ENCODE assay signal across 1 cellular context in the genomic region with DNA sequence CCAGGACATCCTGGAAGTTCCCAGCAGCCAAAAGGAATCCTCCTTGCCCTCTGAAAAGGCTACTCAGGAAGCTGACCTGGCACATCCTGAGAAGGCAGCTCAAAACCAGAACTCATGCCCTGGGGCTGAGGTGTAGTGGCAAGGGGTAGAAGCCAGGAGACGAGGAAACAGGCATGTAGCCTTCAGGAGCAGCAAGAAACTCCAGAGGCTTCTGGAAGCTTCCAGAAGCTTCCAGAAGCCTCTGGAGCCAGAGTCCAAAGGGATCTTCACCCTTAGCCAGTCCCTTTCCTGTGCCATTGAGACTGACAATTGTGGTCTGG.
TF ChIP-seq lines count a peak whose summit lies in the region.

No MANE protein-coding gene starts in this region.

TF ChIP-seq in GM12878, 131 proteins besides CTCF, POLR2A, EP300 and RAD21 (continued from another document):
- TF ChIP-seq, protein P1, sequence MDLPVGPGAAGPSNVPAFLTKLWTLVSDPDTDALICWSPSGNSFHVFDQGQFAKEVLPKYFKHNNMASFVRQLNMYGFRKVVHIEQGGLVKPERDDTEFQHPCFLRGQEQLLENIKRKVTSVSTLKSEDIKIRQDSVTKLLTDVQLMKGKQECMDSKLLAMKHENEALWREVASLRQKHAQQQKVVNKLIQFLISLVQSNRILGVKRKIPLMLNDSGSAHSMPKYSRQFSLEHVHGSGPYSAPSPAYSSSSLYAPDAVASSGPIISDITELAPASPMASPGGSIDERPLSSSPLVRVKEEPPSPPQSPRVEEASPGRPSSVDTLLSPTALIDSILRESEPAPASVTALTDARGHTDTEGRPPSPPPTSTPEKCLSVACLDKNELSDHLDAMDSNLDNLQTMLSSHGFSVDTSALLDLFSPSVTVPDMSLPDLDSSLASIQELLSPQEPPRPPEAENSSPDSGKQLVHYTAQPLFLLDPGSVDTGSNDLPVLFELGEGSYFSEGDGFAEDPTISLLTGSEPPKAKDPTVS (IDR thresholded peaks at IDR 0.05; ENCODE audit: low read depth, low read length), result peak; percentile 30; the same call in 1 of the 2 replicates
